In genomic region chr13:49300716-49301589, GRCh38 we compare ENCODE assay signal across 1 cellular context.
TF ChIP-seq lines count a peak whose summit lies in the region.

No MANE protein-coding gene starts in this region.

TF ChIP-seq in H1, 55 proteins besides CTCF, POLR2A, EP300 and RAD21 (continued from another document):
- TF ChIP-seq SP4 (IDR thresholded peaks at IDR 0.05; ENCODE audit: low read length) (0 out of 2 replicates have a peak, but pooled peaks have one; percentile 45), CEBPB (IDR thresholded peaks at IDR 0.05; ENCODE audit: low read depth, low read length) (no peak), TEAD4 (IDR thresholded peaks at IDR 0.05; ENCODE audit: low read depth, low read length) (no peak), POLR2AphosphoS5 (IDR thresholded peaks at IDR 0.05; ENCODE audit: low read depth, low read length) (no peak), KDM1A (IDR thresholded peaks at IDR 0.05; ENCODE audit: borderline replicate concordance, low read length) (peak; percentile 70; the same call in 1 of the 2 replicates), KDM4A (IDR thresholded peaks at IDR 0.05; ENCODE audit: low read depth, low read length, severe bottlenecking) (no peak), MAX (IDR thresholded peaks at IDR 0.05) (no peak), ZNF274 (IDR thresholded peaks at IDR 0.05; ENCODE audit: borderline replicate concordance, extremely low read depth, low read length) (no peak)
